Comparison of ENCODE assay signal across 18 cellular contexts in genomic region chr2:11090158-11090557, GRCh38.
"Had no signal": no experiment of that assay in that cellular context is flagged by ENCODE, and none has a peak within 500 bp of the region (broad histone marks: within the 10 kb centered on the region; RNA-seq: fewer than 3 reads in every experiment).

No MANE protein-coding gene starts in this region.

- H3K4me1 ChIP-seq: parathyroid adenoma, tibial artery had no signal

- H3K9ac ChIP-seq: parathyroid adenoma had no signal

- H3K9me3 ChIP-seq: neutrophil, tibial artery had no signal

- H3K4me3 ChIP-seq: smooth muscle cell, tibial artery had no signal

- H3K79me2 ChIP-seq: parathyroid adenoma had no signal

- H3K36me3 ChIP-seq: neutrophil, tibial artery had no signal

- H3K27ac Mint-ChIP-seq: activated CD4-positive, alpha-beta memory T cell treated with anti-CD3 and anti-CD28 coated beads, Interleukin-2, amount 10 ng/mL, durations not matched to agents 7 days and 5 days; activated naive CD8-positive, alpha-beta T cell treated with anti-CD3 and anti-CD28 coated beads for 36 hours; brain; effector memory CD8-positive, alpha-beta T cell; natural killer cell; WTC11 had no signal

- H3K27ac ChIP-seq: neutrophil, parathyroid adenoma, tibial artery had no signal

- ATAC-seq: effector memory CD8-positive, alpha-beta T cell; natural killer cell; sciatic nerve; WTC11 had no signal

- DNase-seq: activated CD4-positive, alpha-beta memory T cell treated with anti-CD3 and anti-CD28 coated beads, Interleukin-2, amount 10 ng/mL, durations not matched to agents 7 days and 5 days; activated CD4-positive, alpha-beta T cell treated with anti-CD3 and anti-CD28 coated beads for 48 hours; activated gamma-delta T cell treated with Interleukin-2 at 50 U/mL for 16 hours; activated naive CD8-positive, alpha-beta T cell treated with anti-CD3 and anti-CD28 coated beads for 36 hours; anterior cingulate cortex; caudate nucleus; effector memory CD8-positive, alpha-beta T cell; foreskin fibroblast; natural killer cell; stimulated activated CD4-positive, alpha-beta T cell treated with anti-CD3 and anti-CD28 coated beads, Interleukin-4, amount 100 ng/mL, for 4 hours; substantia nigra; tibial artery had no signal

- H3K4me1 Mint-ChIP-seq: activated CD4-positive, alpha-beta memory T cell treated with anti-CD3 and anti-CD28 coated beads, Interleukin-2, amount 10 ng/mL, durations not matched to agents 7 days and 5 days; activated naive CD8-positive, alpha-beta T cell treated with anti-CD3 and anti-CD28 coated beads for 36 hours; natural killer cell; WTC11 had no signal

- H2AFZ ChIP-seq: parathyroid adenoma had no signal

- H3K27me3 Mint-ChIP-seq: activated naive CD8-positive, alpha-beta T cell treated with anti-CD3 and anti-CD28 coated beads for 36 hours; brain had no signal

- H3K9me3 Mint-ChIP-seq: activated CD4-positive, alpha-beta memory T cell treated with anti-CD3 and anti-CD28 coated beads, Interleukin-2, amount 10 ng/mL, durations not matched to agents 7 days and 5 days; activated naive CD8-positive, alpha-beta T cell treated with anti-CD3 and anti-CD28 coated beads for 36 hours; brain; effector memory CD8-positive, alpha-beta T cell; natural killer cell; WTC11 had no signal

- H3K4me3 Mint-ChIP-seq: activated CD4-positive, alpha-beta memory T cell treated with anti-CD3 and anti-CD28 coated beads, Interleukin-2, amount 10 ng/mL, durations not matched to agents 7 days and 5 days; activated naive CD8-positive, alpha-beta T cell treated with anti-CD3 and anti-CD28 coated beads for 36 hours; brain; effector memory CD8-positive, alpha-beta T cell; natural killer cell; WTC11 had no signal

- H3K36me3 Mint-ChIP-seq: activated naive CD8-positive, alpha-beta T cell treated with anti-CD3 and anti-CD28 coated beads for 36 hours; brain; natural killer cell; WTC11 had no signal

- H3K27me3 ChIP-seq: neutrophil had no signal

- H3K4me2 ChIP-seq: smooth muscle cell had no signal
